8 cellular contexts compared by ENCODE assay signal in the genomic region with DNA sequence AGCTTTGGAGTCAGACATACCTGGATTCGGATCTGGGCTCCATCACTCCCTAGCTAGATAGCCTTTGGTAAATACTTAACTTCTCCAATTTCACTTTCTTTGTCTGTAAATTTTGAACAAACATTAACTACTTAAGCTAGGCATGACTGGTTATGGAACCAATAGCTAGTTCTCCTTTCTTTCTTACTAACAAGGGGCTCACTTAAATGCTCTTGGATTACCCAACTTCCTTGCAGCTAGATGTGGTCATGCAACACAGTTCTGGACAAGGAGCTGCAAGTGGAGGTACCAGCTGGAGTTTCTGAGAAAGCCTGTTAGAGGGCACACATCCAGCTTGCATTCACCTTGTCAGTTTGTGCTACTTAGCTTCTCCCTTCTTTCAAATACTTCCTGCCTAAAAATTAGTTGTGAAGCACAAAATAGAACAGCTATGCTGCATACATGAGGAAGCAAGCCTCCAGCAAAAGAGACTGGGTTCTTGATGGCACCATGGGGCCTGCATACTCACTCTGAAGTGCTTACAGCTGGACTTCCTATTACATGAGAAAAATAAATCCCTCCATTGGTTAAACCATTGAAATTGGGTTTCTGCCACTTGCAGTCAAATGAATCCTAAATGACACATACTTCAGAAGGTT.
DNase-seq lines count a peak whose midpoint lies in the region; ATAC-seq lines count a peak whose summit lies in the region.
"Had no signal": no experiment of that assay in that cellular context is flagged by ENCODE, and none has a peak within 500 bp of the region (broad histone marks: within the 10 kb centered on the region; RNA-seq: fewer than 3 reads in every experiment).

No MANE protein-coding gene starts in this region.

- intact Hi-C loops in activated CD4-positive, alpha-beta memory T cell treated with anti-CD3 and anti-CD28 coated beads for 36 hours (cut with micrococcal nuclease) = loop anchor here (5.0 kb wide), 1 partner anchor 42 kb away; no protein-coding TSS in a partner anchor

- CTCF ChIA-PET in activated CD4-positive, alpha-beta memory T cell treated with anti-CD3 and anti-CD28 coated beads for 36 hours (lab: Charles Lee) = interaction anchor here (0.7 to 1.9 kb wide), 3 partner anchors 41 to 280 kb away, joined by 4 to 9 read pairs (median 4); no protein-coding TSS in a partner anchor

- H3K4me3 Mint-ChIP-seq in activated CD4-positive, alpha-beta memory T cell treated with anti-CD3 and anti-CD28 coated beads for 36 hours = no peak overlapping the region

- no peaks in the 10 kb centered on the region for H3K9me3 Mint-ChIP-seq in activated CD4-positive, alpha-beta memory T cell treated with anti-CD3 and anti-CD28 coated beads for 36 hours

- peaks cover 14% of the 10 kb centered on the region for H3K4me1 Mint-ChIP-seq in activated CD4-positive, alpha-beta memory T cell treated with anti-CD3 and anti-CD28 coated beads for 36 hours (ENCODE audit: low read depth)

- no peak overlapping the region for H3K27ac Mint-ChIP-seq in activated CD4-positive, alpha-beta memory T cell treated with anti-CD3 and anti-CD28 coated beads for 36 hours

- H3K27me3 Mint-ChIP-seq in activated CD4-positive, alpha-beta memory T cell treated with anti-CD3 and anti-CD28 coated beads for 36 hours = no peaks in the 10 kb centered on the region

- POLR2A ChIA-PET in activated CD4-positive, alpha-beta memory T cell treated with anti-CD3 and anti-CD28 coated beads for 36 hours (lab: Charles Lee) = no interaction called here

- ATAC-seq in GM18873 (IDR thresholded peaks at IDR 0.05; ENCODE audit: low FRiP score, unreplicated experiment) (peak; percentile 68), HG02759 (IDR thresholded peaks at IDR 0.05; ENCODE audit: unreplicated experiment) (peak; percentile 76)

- DNase-seq in NCI-H2029 (lab: John Stamatoyannopoulos, UW) (peak; percentile 42), pons (ENCODE audit: low spot score) (peak; percentile 58), 8988T (no peak), HK-2 (ENCODE audit: unreplicated experiment) (no peak)
- DNase-seq in activated CD4-positive, alpha-beta memory T cell treated with anti-CD3 and anti-CD28 coated beads for 36 hours = no peak
- DNase-seq: activated CD4-positive, alpha-beta T cell treated with anti-CD3 and anti-CD28 coated beads for 48 hours had no signal

- H3K36me3 Mint-ChIP-seq in activated CD4-positive, alpha-beta memory T cell treated with anti-CD3 and anti-CD28 coated beads for 36 hours = no peaks in the 10 kb centered on the region

Comparison
In these comparisons a context has a peak if more than half of its experiments do, and no peak if none do; other contexts are left out.
1. DNase-seq: peak in NCI-H2029 (single experiment) and pons (single experiment); none in activated CD4-positive, alpha-beta memory T cell treated with anti-CD3 and anti-CD28 coated beads for 36 hours (single experiment), 8988T (single experiment) and HK-2 (single experiment).